Comparison of ENCODE assay signal across 31 cellular contexts in genomic region chr7:40810274-40810673, GRCh38.
DNase-seq lines count a peak whose midpoint lies in the region; ATAC-seq, FAIRE-seq and TF ChIP-seq lines count a peak whose summit lies in the region.
"Had no signal": no experiment of that assay in that cellular context is flagged by ENCODE, and none has a peak within 500 bp of the region (broad histone marks: within the 10 kb centered on the region; RNA-seq: fewer than 3 reads in every experiment).

No MANE protein-coding gene starts in this region.

- H3K27ac Mint-ChIP-seq in HFFc6: peak overlapping the region; percentile 94
- peak overlapping the region; percentile 35 for H3K27ac Mint-ChIP-seq in astrocyte (ENCODE audit: unreplicated experiment)
- H3K27ac Mint-ChIP-seq: activated T-cell treated with anti-CD3 and anti-CD28 coated beads, Interleukin-2, amount 50 U/mL, for 72 hours; CD8-positive, alpha-beta memory T cell; naive thymus-derived CD4-positive, alpha-beta T cell had no signal

- H3K9me3 Mint-ChIP-seq in HFFc6: peaks cover 20% of the 10 kb centered on the region
- peaks cover 19% of the 10 kb centered on the region for H3K9me3 Mint-ChIP-seq in astrocyte (ENCODE audit: unreplicated experiment)

- peak; percentile 82 for DNase-seq in AG10803 (ENCODE audit: low read depth)
- peak; percentile 67 for DNase-seq in HFFc6
- peak; percentile 61 for DNase-seq in astrocyte (ENCODE audit: low read depth)
- DNase-seq in myocyte (ENCODE audit: low read depth): peak; percentile 79
- DNase-seq in NCI-H2171 treated with DMSO at 0.1 percent for 48 hours (lab: John Stamatoyannopoulos, UW): no peak
- no peak for DNase-seq in A172 (ENCODE audit: low spot score)
- no peak for DNase-seq in stimulated activated CD4-positive, alpha-beta T cell treated with anti-CD3 and anti-CD28 coated beads, Interleukin-2, amount 100 ng/mL, for 48 hours
- DNase-seq: activated CD4-positive, alpha-beta T cell treated with anti-CD3 and anti-CD28 coated beads, Interleukin-2, amount 50 U/mL, for 48 hours; activated CD4-positive, CD25-positive, alpha-beta regulatory T cell treated with anti-CD3 and anti-CD28 coated beads, Interleukin-2, amount 50 U/mL, for 72 hours; activated T-cell treated with anti-CD3 and anti-CD28 coated beads, Interleukin-2, amount 50 U/mL, for 72 hours; caudate nucleus; CD8-positive, alpha-beta memory T cell; cortex of kidney; effector memory CD4-positive, alpha-beta T cell; foreskin melanocyte; HCEC 1CT; heart left ventricle; islet precursor cell; left ventricle myocardium inferior; naive thymus-derived CD4-positive, alpha-beta T cell; NCI-H1694 treated with DMSO at 0.1 percent for 48 hours; NCI-H82; occipital lobe; RPMI8226; small intestine; stimulated activated naive CD4-positive, alpha-beta T cell; upper lobe of right lung had no signal

- peaks cover 38% of the 10 kb centered on the region for H3K36me3 Mint-ChIP-seq in HFFc6 (ENCODE audit: low read depth)
- peaks cover 7% of the 10 kb centered on the region for H3K36me3 Mint-ChIP-seq in astrocyte (ENCODE audit: low read depth, unreplicated experiment)
- H3K36me3 Mint-ChIP-seq: CD8-positive, alpha-beta memory T cell had no signal

- no peak overlapping the region for H3K4me3 Mint-ChIP-seq in HFFc6
- no peak overlapping the region for H3K4me3 Mint-ChIP-seq in astrocyte (ENCODE audit: unreplicated experiment)
- H3K4me3 Mint-ChIP-seq: activated T-cell treated with anti-CD3 and anti-CD28 coated beads, Interleukin-2, amount 50 U/mL, for 72 hours; CD8-positive, alpha-beta memory T cell; naive thymus-derived CD4-positive, alpha-beta T cell had no signal

- H4K20me1 ChIP-seq in astrocyte (ENCODE audit: insufficient read depth, low read length): no peaks in the 10 kb centered on the region

- TF ChIP-seq CTCF in AG10803 (conservative IDR thresholded peaks at IDR 0.05; ENCODE audit: low read length): no peak
- TF ChIP-seq CTCF in HFFc6 (IDR thresholded peaks at IDR 0.05): no peak
- TF ChIP-seq CTCF in astrocyte (IDR thresholded peaks at IDR 0.05; ENCODE audit: insufficient read depth, low read depth, low read length): no peak

- H3K27me3 Mint-ChIP-seq in HFFc6 (ENCODE audit: insufficient read depth): no peaks in the 10 kb centered on the region; the same call in 1 of the 2 replicates
- H3K27me3 Mint-ChIP-seq in astrocyte (ENCODE audit: low read depth, unreplicated experiment): no peaks in the 10 kb centered on the region
- H3K27me3 Mint-ChIP-seq: CD8-positive, alpha-beta memory T cell; naive thymus-derived CD4-positive, alpha-beta T cell had no signal

- no peak overlapping the region for H3K4me2 ChIP-seq in astrocyte (ENCODE audit: low read length)
- H3K4me2 ChIP-seq: A549 had no signal

- no peak for ATAC-seq in GM21381 (IDR thresholded peaks at IDR 0.05; ENCODE audit: unreplicated experiment)
- ATAC-seq: A549; activated T-cell treated with anti-CD3 and anti-CD28 coated beads, Interleukin-2, amount 50 U/mL, for 72 hours; heart left ventricle; naive thymus-derived CD4-positive, alpha-beta T cell; upper lobe of right lung had no signal

- H3K4me1 Mint-ChIP-seq in HFFc6 (ENCODE audit: low read depth) (peaks cover 73% of the 10 kb centered on the region), astrocyte (ENCODE audit: low read depth, unreplicated experiment) (peaks cover 30% of the 10 kb centered on the region)
- H3K4me1 Mint-ChIP-seq: CD8-positive, alpha-beta memory T cell; naive thymus-derived CD4-positive, alpha-beta T cell had no signal

- peaks cover under 1% of the 10 kb centered on the region for H3K9me3 ChIP-seq in astrocyte (ENCODE audit: insufficient read depth, low read depth, low read length)
- H3K9me3 ChIP-seq: A549, upper lobe of right lung had no signal

- FAIRE-seq in astrocyte (lab: Jason Lieb, UNC): peak; percentile 80
- FAIRE-seq: A549, small intestine had no signal

- no peaks in the 10 kb centered on the region for H3K27me3 ChIP-seq in astrocyte (ENCODE audit: insufficient read depth, low read length)
- H3K27me3 ChIP-seq: ascending aorta, heart left ventricle, upper lobe of right lung had no signal

- H2AFZ ChIP-seq in astrocyte (ENCODE audit: low read depth, low read length): no peak overlapping the region

- peak overlapping the region; percentile 15 for H3K9ac ChIP-seq in astrocyte (ENCODE audit: low read length)

- H3K4me3 ChIP-seq in AG10803 (ENCODE audit: low read length): no peak overlapping the region
- H3K4me3 ChIP-seq in astrocyte (ENCODE audit: insufficient read depth, low read depth, low read length): no peak overlapping the region
- H3K4me3 ChIP-seq: A549, ascending aorta, heart left ventricle, left ventricle myocardium inferior, upper lobe of right lung had no signal

- H3K36me3 ChIP-seq in astrocyte (ENCODE audit: insufficient read depth, low read length): no peaks in the 10 kb centered on the region
- H3K36me3 ChIP-seq: ascending aorta, heart left ventricle, left ventricle myocardium inferior, upper lobe of right lung had no signal

- H3K79me2 ChIP-seq in astrocyte (ENCODE audit: insufficient read depth, low read length): no peaks in the 10 kb centered on the region

- H3K4me1 ChIP-seq in astrocyte (ENCODE audit: insufficient read depth, low read length): peaks cover 19% of the 10 kb centered on the region
- H3K4me1 ChIP-seq: A549, heart left ventricle, left ventricle myocardium inferior, upper lobe of right lung had no signal

- peak overlapping the region; percentile 96 for H3K27ac ChIP-seq in astrocyte (ENCODE audit: low read depth, low read length)
- H3K27ac ChIP-seq: A549, epithelial cell of prostate, heart left ventricle, left ventricle myocardium inferior, upper lobe of right lung had no signal

Comparison
In these comparisons a context has a peak if more than half of its experiments do, and no peak if none do; other contexts are left out.
1. DNase-seq: peak in AG10803 (single experiment), HFFc6 (single experiment), astrocyte (single experiment) and myocyte (single experiment); none in NCI-H2171 treated with DMSO at 0.1 percent for 48 hours (single experiment), A172 (single experiment) and stimulated activated CD4-positive, alpha-beta T cell treated with anti-CD3 and anti-CD28 coated beads, Interleukin-2, amount 100 ng/mL, for 48 hours (0 of 2).